In genomic region chr16:2874032-2874431, GRCh38 we compare ENCODE assay signal across 1 cellular context.
TF ChIP-seq lines count a peak whose summit lies in the region.

No MANE protein-coding gene starts in this region.

TF ChIP-seq in H1, 55 proteins besides CTCF, POLR2A, EP300 and RAD21:
- TF ChIP-seq EGR1 (IDR thresholded peaks at IDR 0.05; ENCODE audit: borderline replicate concordance, low read depth, low read length) (no peak), TAF1 (IDR thresholded peaks at IDR 0.05; ENCODE audit: low read depth, low read length) (no peak), ASH2L (IDR thresholded peaks at IDR 0.05; ENCODE audit: low read length) (no peak), CTBP2 (IDR thresholded peaks at IDR 0.05; ENCODE audit: borderline replicate concordance, insufficient read depth, insufficient read length, low read length) (no peak), BRCA1 (IDR thresholded peaks at IDR 0.05; ENCODE audit: low read depth, low read length) (no peak), CHD1 (IDR thresholded peaks at IDR 0.05; ENCODE audit: low read depth, low read length) (no peak), SP2 (IDR thresholded peaks at IDR 0.05; ENCODE audit: low read length) (no peak), BCL11A (IDR thresholded peaks at IDR 0.05; ENCODE audit: low read depth in 2 of 2, low read length in 2 of 2) (no peak), CEBPB (IDR thresholded peaks at IDR 0.05; ENCODE audit: low read depth, low read length) (no peak), TBP (IDR thresholded peaks at IDR 0.05; ENCODE audit: low read depth, low read length) (no peak), CHD2 (IDR thresholded peaks at IDR 0.05; ENCODE audit: low read length) (no peak), JUN (IDR thresholded peaks at IDR 0.05; ENCODE audit: low read depth, low read length) (no peak)
TF ChIP-seq in H1: peak in this region for 0.
